Comparison of ENCODE assay signal across 17 cellular contexts in genomic region chr2:202847693-202848524, GRCh38.
A peak's percentile ranks its signal among the peaks of the same experiment; 100 is the strongest.
DNase-seq lines count a peak whose midpoint lies in the region; ATAC-seq and TF ChIP-seq lines count a peak whose summit lies in the region.
"Had no signal": no experiment of that assay in that cellular context is flagged by ENCODE, and none has a peak within 500 bp of the region (broad histone marks: within the 10 kb centered on the region; RNA-seq: fewer than 3 reads in every experiment).

No MANE protein-coding gene starts in this region.

- CTCF ChIA-PET in HEK293T (lab: Yijun Ruan, JAX) = no interaction called here

- no peak for TF ChIP-seq CTCF in GM10266 (IDR thresholded peaks at IDR 0.05; ENCODE audit: control insufficient read depth, insufficient read depth, low read depth, missing control alignments)

- ATAC-seq in GM19452 (IDR thresholded peaks at IDR 0.05; ENCODE audit: unreplicated experiment) = peak; percentile 89
- ATAC-seq in HG03103 (IDR thresholded peaks at IDR 0.05; ENCODE audit: low read depth, unreplicated experiment) = peak; percentile 77
- ATAC-seq: A549; activated T-cell treated with anti-CD3 and anti-CD28 coated beads, Interleukin-2, amount 50 U/mL, for 4 hours; T-helper 17 cell had no signal

- POLR2A ChIA-PET in HEK293T (lab: Yijun Ruan, JAX) = no interaction called here

- DNase-seq in GM10266 (ENCODE audit: extremely low spot score) (peak; percentile 19), NOMO-1 (lab: John Stamatoyannopoulos, UW; ENCODE audit: unreplicated experiment in 2 of 2) (peak; percentile 16 to 84), NCI-H2196 treated with DMSO at 0.1 percent for 48 hours (lab: John Stamatoyannopoulos, UW; ENCODE audit: unreplicated experiment) (no peak), NCI-H2171 treated with DMSO at 0.1 percent for 48 hours (lab: John Stamatoyannopoulos, UW) (no peak), DMS153 treated with DMSO at 0.1 percent for 48 hours (lab: John Stamatoyannopoulos, UW; ENCODE audit: unreplicated experiment) (no peak), HEK293T (ENCODE audit: extremely low spot score) (no peak)
- DNase-seq: activated CD4-positive, alpha-beta T cell treated with anti-CD3 and anti-CD28 coated beads, Interleukin-2, amount 10 ng/mL, durations not matched to agents 7 days and 5 days; activated T-cell treated with anti-CD3 and anti-CD28 coated beads, Interleukin-2, amount 50 U/mL, for 4 hours; HCEC 1CT; immature natural killer cell; NCI-H187; NCI-H526; substantia nigra; T-helper 17 cell had no signal

TF ChIP-seq in HEK293T, 16 proteins besides CTCF, POLR2A, EP300 and RAD21:
- TF ChIP-seq CTBP1 (IDR thresholded peaks at IDR 0.05; ENCODE audit: borderline replicate concordance) (no peak), SUZ12 (IDR thresholded peaks at IDR 0.05) (no peak), FOXM1 (IDR thresholded peaks at IDR 0.05; ENCODE audit: borderline replicate concordance) (no peak)

Comparison
In these comparisons a context has a peak if more than half of its experiments do, and no peak if none do; other contexts are left out.
1. DNase-seq: peak in GM10266 (single experiment) and NOMO-1 (2 of 2); none in NCI-H2196 treated with DMSO at 0.1 percent for 48 hours (single experiment), NCI-H2171 treated with DMSO at 0.1 percent for 48 hours (single experiment), DMS153 treated with DMSO at 0.1 percent for 48 hours (single experiment) and HEK293T (single experiment).